1 cellular context compared by ENCODE assay signal in the genomic region with DNA sequence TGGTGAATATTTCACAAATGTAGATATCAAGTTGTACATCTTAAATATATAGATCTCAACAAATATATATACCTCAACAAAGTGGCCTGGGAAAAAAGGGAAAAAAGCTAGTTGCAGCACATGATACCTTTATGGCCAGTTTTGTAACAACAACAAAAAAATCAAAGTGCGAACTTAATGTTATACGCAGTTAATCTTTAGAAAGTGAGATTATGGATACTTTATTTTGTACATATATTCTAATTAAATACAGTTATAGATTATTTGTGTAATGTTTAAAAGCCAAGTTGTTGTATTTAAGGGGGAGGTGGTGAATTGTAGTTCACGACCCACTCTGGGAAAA.
TF ChIP-seq lines count a peak whose summit lies in the region.

No MANE protein-coding gene starts in this region.

TF ChIP-seq in H1, 55 proteins besides CTCF, POLR2A, EP300 and RAD21:
- TF ChIP-seq CTBP2 (IDR thresholded peaks at IDR 0.05; ENCODE audit: borderline replicate concordance, insufficient read depth, insufficient read length, low read length) (no peak), CHD2 (IDR thresholded peaks at IDR 0.05; ENCODE audit: low read length) (no peak), SP1 (IDR thresholded peaks at IDR 0.05; ENCODE audit: low read depth, low read length) (no peak), SP4 (IDR thresholded peaks at IDR 0.05; ENCODE audit: low read length) (no peak), TEAD4 (IDR thresholded peaks at IDR 0.05; ENCODE audit: low read depth, low read length) (no peak), KDM4A (IDR thresholded peaks at IDR 0.05; ENCODE audit: low read depth, low read length, severe bottlenecking) (no peak), TAF1 (IDR thresholded peaks at IDR 0.05; ENCODE audit: low read depth, low read length) (no peak), NANOG (IDR thresholded peaks at IDR 0.05; ENCODE audit: insufficient read depth, low read depth, low read length, poor library complexity, severe bottlenecking) (no peak), CBX8 (IDR thresholded peaks at IDR 0.05; ENCODE audit: borderline replicate concordance, low read depth, low read length) (no peak), TBP (IDR thresholded peaks at IDR 0.05; ENCODE audit: low read depth, low read length) (no peak), CEBPB (IDR thresholded peaks at IDR 0.05; ENCODE audit: low read depth, low read length) (no peak), CHD1 (IDR thresholded peaks at IDR 0.05; ENCODE audit: low read depth, low read length) (no peak), MAFK (IDR thresholded peaks at IDR 0.05; ENCODE audit: low read depth, low read length) (no peak)
- TF ChIP-seq, protein P1, sequence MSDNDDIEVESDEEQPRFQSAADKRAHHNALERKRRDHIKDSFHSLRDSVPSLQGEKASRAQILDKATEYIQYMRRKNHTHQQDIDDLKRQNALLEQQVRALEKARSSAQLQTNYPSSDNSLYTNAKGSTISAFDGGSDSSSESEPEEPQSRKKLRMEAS (IDR thresholded peaks at IDR 0.05), result no peak
- TF ChIP-seq, protein P2, sequence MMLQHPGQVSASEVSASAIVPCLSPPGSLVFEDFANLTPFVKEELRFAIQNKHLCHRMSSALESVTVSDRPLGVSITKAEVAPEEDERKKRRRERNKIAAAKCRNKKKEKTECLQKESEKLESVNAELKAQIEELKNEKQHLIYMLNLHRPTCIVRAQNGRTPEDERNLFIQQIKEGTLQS (IDR thresholded peaks at IDR 0.05; ENCODE audit: insufficient read depth, low read depth, low read length), result no peak
